ENCODE assay signal across 13 cellular contexts in genomic region chr3:180762866-180763265, GRCh38.
DNase-seq lines count a peak whose midpoint lies in the region; TF ChIP-seq lines count a peak whose summit lies in the region.
"Had no signal": no experiment of that assay in that cellular context is flagged by ENCODE, and none has a peak within 500 bp of the region (broad histone marks: within the 10 kb centered on the region; RNA-seq: fewer than 3 reads in every experiment).

No MANE protein-coding gene starts in this region.

- H3K36me3 ChIP-seq in breast epithelium: no peaks in the 10 kb centered on the region
- no peaks in the 10 kb centered on the region for H3K36me3 ChIP-seq in trophoblast cell (ENCODE audit: control insufficient read depth in 1 of 2, insufficient read depth in 2 of 2, low read length in 2 of 2)

- no peak overlapping the region for H2BK120ac ChIP-seq in trophoblast cell (ENCODE audit: insufficient read depth, low read length, poor library complexity)

- no peak overlapping the region for H2AFZ ChIP-seq in trophoblast cell (ENCODE audit: insufficient read depth, low read length, poor library complexity)

- no peak overlapping the region for H2BK12ac ChIP-seq in trophoblast cell (ENCODE audit: low read length)

- TF ChIP-seq CTCF in GM12865 (IDR thresholded peaks at IDR 0.05; ENCODE audit: insufficient read depth, low read depth, low read length, missing control alignments) (no peak), breast epithelium (IDR thresholded peaks at IDR 0.05) (no peak), chondrocyte (IDR thresholded peaks at IDR 0.05) (no peak)

- H3K79me2 ChIP-seq in trophoblast cell (ENCODE audit: control insufficient read depth, insufficient read depth, low read length, poor library complexity): no peaks in the 10 kb centered on the region

- DNase-seq in GM12865 (ENCODE audit: low read depth) (no peak), NOMO-1 treated with DMSO at 0.1 percent for 48 hours (lab: John Stamatoyannopoulos, UW; ENCODE audit: unreplicated experiment) (peak; percentile 59), breast epithelium (ENCODE audit: low spot score in 2 of 2) (no peak), trophoblast cell (peak; percentile 13 to 73), immature natural killer cell (no peak), chondrocyte (ENCODE audit: low spot score) (no peak)
- no peak for DNase-seq in activated T-cell treated with anti-CD3 and anti-CD28 coated beads, Interleukin-2, amount 50 U/mL, for 48 hours
- DNase-seq: DMS53, H9, NCI-H1048, NCI-H146, NCI-H524, RPMI8226 had no signal

- H3K4me3 ChIP-seq in GM12865 (ENCODE audit: low read depth, low read length): peak overlapping the region; percentile 11; the same call in 1 of the 2 replicates
- no peak overlapping the region for H3K4me3 ChIP-seq in breast epithelium
- H3K4me3 ChIP-seq in trophoblast cell (ENCODE audit: low read depth, low read length): no peak overlapping the region

- TF ChIP-seq POLR2A in breast epithelium (IDR thresholded peaks at IDR 0.05): no peak

- H3K4ac ChIP-seq in trophoblast cell (ENCODE audit: low read depth, low read length): no peak overlapping the region

- H3K79me1 ChIP-seq in trophoblast cell (ENCODE audit: low read length): no peaks in the 10 kb centered on the region

- no peak overlapping the region for H2BK5ac ChIP-seq in trophoblast cell (ENCODE audit: low read depth, low read length, poor library complexity)

- H3K9me3 ChIP-seq in breast epithelium: peaks cover 6% of the 10 kb centered on the region in 2 donors
- H3K9me3 ChIP-seq in trophoblast cell (ENCODE audit: insufficient read depth, low read depth, low read length): peaks cover 2% of the 10 kb centered on the region

- no peak overlapping the region for H4K12ac ChIP-seq in trophoblast cell (ENCODE audit: low read depth, low read length)

- no peaks in the 10 kb centered on the region for H3K4me1 Mint-ChIP-seq in immature natural killer cell
- H3K4me1 Mint-ChIP-seq in chondrocyte (ENCODE audit: low read depth): no peaks in the 10 kb centered on the region
- H3K4me1 Mint-ChIP-seq: H9 had no signal

- no peak overlapping the region for H4K8ac ChIP-seq in trophoblast cell (ENCODE audit: low read depth, low read length)

- no peaks in the 10 kb centered on the region for H3K27me3 ChIP-seq in breast epithelium
- no peaks in the 10 kb centered on the region for H3K27me3 ChIP-seq in trophoblast cell (ENCODE audit: insufficient read depth, low read length)

- peaks cover 0 to 3% (median 2%) of the 10 kb centered on the region in 3 donors for H3K27me3 Mint-ChIP-seq in immature natural killer cell (ENCODE audit: low read depth in 3 of 3)
- peaks cover 5% of the 10 kb centered on the region for H3K27me3 Mint-ChIP-seq in chondrocyte (ENCODE audit: low read depth)

- intact Hi-C loops in breast epithelium (cut with DNase I; ENCODE audit: low total_unique reads): no loop called here

- H3K4me2 ChIP-seq in trophoblast cell (ENCODE audit: low read length): no peak overlapping the region

- no peak overlapping the region for H4K91ac ChIP-seq in trophoblast cell (ENCODE audit: low read depth, low read length)

- H3K27ac Mint-ChIP-seq in immature natural killer cell (no peak overlapping the region), chondrocyte (ENCODE audit: unreplicated experiment) (no peak overlapping the region)
- H3K27ac Mint-ChIP-seq: H9 had no signal

- H3K4me1 ChIP-seq in breast epithelium (no peaks in the 10 kb centered on the region), trophoblast cell (ENCODE audit: control insufficient read depth in 1 of 2, insufficient read depth in 2 of 2, low read length in 2 of 2) (no peaks in the 10 kb centered on the region)

- no peak overlapping the region for H3K9ac ChIP-seq in trophoblast cell (ENCODE audit: low read length)

- no peak overlapping the region for H3K18ac ChIP-seq in trophoblast cell (ENCODE audit: low read length)

- H3K9me3 Mint-ChIP-seq in immature natural killer cell (peaks cover 3 to 12% (median 6%) of the 10 kb centered on the region in 6 donors), chondrocyte (ENCODE audit: low read depth) (peaks cover 3% of the 10 kb centered on the region)

- no peak overlapping the region for H3K23ac ChIP-seq in trophoblast cell (ENCODE audit: low read length)

- H3K27ac ChIP-seq in breast epithelium: peak overlapping the region; percentile 9 to 15
- H3K27ac ChIP-seq in trophoblast cell (ENCODE audit: low read depth, low read length): no peak overlapping the region

- no peak overlapping the region for H2AK5ac ChIP-seq in trophoblast cell (ENCODE audit: low read length)

- no peaks in the 10 kb centered on the region for H3K36me3 Mint-ChIP-seq in immature natural killer cell
- H3K36me3 Mint-ChIP-seq in chondrocyte (ENCODE audit: low read depth): no peaks in the 10 kb centered on the region

- H3K4me3 Mint-ChIP-seq in immature natural killer cell: no peak overlapping the region
- no peak overlapping the region for H3K4me3 Mint-ChIP-seq in chondrocyte (ENCODE audit: unreplicated experiment)
- H3K4me3 Mint-ChIP-seq: H9 had no signal

- H3K14ac ChIP-seq in trophoblast cell (ENCODE audit: low read length): no peak overlapping the region

- WGBS in trophoblast cell (ENCODE audit: extremely low coverage, insufficient coverage, insufficient read length): no CpG with 5 or more reads among the region's 4 CpGs

Comparison
In these comparisons a context has a peak if more than half of its experiments do, and no peak if none do; other contexts are left out.
1. DNase-seq: peak in NOMO-1 treated with DMSO at 0.1 percent for 48 hours (single experiment) and trophoblast cell (2 of 2); none in GM12865 (single experiment), breast epithelium (0 of 2), activated T-cell treated with anti-CD3 and anti-CD28 coated beads, Interleukin-2, amount 50 U/mL, for 48 hours (0 of 2), immature natural killer cell (0 of 3) and chondrocyte (single experiment).